Comparison of ENCODE assay signal across 7 cellular contexts in the genomic region with DNA sequence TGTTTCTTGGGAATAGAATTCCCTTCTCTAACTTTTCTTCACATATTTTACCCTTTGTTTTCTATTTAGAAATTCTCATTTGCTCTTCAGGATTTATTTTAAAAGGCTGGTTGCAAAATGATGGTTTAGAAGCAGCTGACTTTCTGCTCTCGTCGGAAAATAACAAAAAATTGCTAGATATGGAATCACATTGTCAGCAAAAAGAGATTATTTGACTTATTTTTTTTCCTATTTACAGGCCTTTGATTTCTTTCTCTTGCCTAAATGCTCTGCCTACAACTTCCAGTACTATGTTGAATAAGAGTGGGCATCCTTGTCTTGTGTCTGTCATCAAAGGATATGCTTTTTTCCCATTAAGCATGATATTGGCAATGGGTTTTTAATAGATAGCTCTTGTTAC.
"Had no signal": no experiment of that assay in that cellular context is flagged by ENCODE, and none has a peak within 500 bp of the region (broad histone marks: within the 10 kb centered on the region; RNA-seq: fewer than 3 reads in every experiment).

No MANE protein-coding gene starts in this region.

- ATAC-seq: K562 had no signal

- H3K4me3 ChIP-seq: K562 had no signal

- H3K4me1 Mint-ChIP-seq: IgD-negative memory B cell had no signal

- H3K27me3 Mint-ChIP-seq: IgD-negative memory B cell had no signal

- FAIRE-seq: HTR-8/SVneo, K562 had no signal

- H3K4me2 ChIP-seq: KMS-11 had no signal

- H3K27ac Mint-ChIP-seq: IgD-negative memory B cell had no signal

- DNase-seq: KBM-7, KG1 had no signal

- H3K9ac ChIP-seq: KMS-11 had no signal

- H3K27ac ChIP-seq: HL-60, KMS-11 had no signal
